Comparison of ENCODE assay signal across 19 cellular contexts in genomic region chr11:69828276-69828970, GRCh38. TPM values are rescaled to one million over a fixed set of nuclear protein-coding genes. Genes with fewer than 3 reads are reported as not detected.
DNase-seq lines count a peak whose midpoint lies in the region; ATAC-seq and TF ChIP-seq lines count a peak whose summit lies in the region.
"Had no signal": no experiment of that assay in that cellular context is flagged by ENCODE, and none has a peak within 500 bp of the region (broad histone marks: within the 10 kb centered on the region; RNA-seq: fewer than 3 reads in every experiment).

No MANE protein-coding gene starts in this region.

- H4K20me1 ChIP-seq in osteoblast (ENCODE audit: insufficient read depth, low read length) = no peaks in the 10 kb centered on the region

- intact Hi-C loops in left colon (cut with DNase I, micrococcal nuclease) = no loop called here

- in situ Hi-C loops in G401 (cut with HindIII; ENCODE audit: low sequenced_read_pairs) = no loop called here

- H3K27me3 ChIP-seq in osteoblast (ENCODE audit: insufficient read depth, low read length) = peaks cover 39% of the 10 kb centered on the region

- no peak overlapping the region for H3K27ac ChIP-seq in osteoblast (ENCODE audit: low read depth, low read length)
- H3K27ac ChIP-seq: HL-60, KMS-11 had no signal

- no peak overlapping the region for H3K4me2 ChIP-seq in osteoblast (ENCODE audit: insufficient read depth, low read length)
- H3K4me2 ChIP-seq: KMS-11 had no signal

- H3K9me3 ChIP-seq in osteoblast (ENCODE audit: low read depth, low read length) = no peaks in the 10 kb centered on the region

- ATAC-seq in left colon (peak; percentile 57), GM21447 (IDR thresholded peaks at IDR 0.05; ENCODE audit: unreplicated experiment) (no peak), GM18517 (IDR thresholded peaks at IDR 0.05; ENCODE audit: unreplicated experiment) (no peak), HG02678 (IDR thresholded peaks at IDR 0.05; ENCODE audit: unreplicated experiment) (no peak)
- ATAC-seq: PC-3 had no signal

- no peak overlapping the region for H3K4me3 ChIP-seq in osteoblast (ENCODE audit: insufficient read depth, low read length)

- H2AFZ ChIP-seq in osteoblast (ENCODE audit: low read length) = no peak overlapping the region

- no peak for TF ChIP-seq CTCF in osteoblast (IDR thresholded peaks at IDR 0.05; ENCODE audit: extremely low read depth, low read depth, low read length)

- no peaks in the 10 kb centered on the region for H3K36me3 ChIP-seq in osteoblast (ENCODE audit: insufficient read depth, low read length)

- DNase-seq in ELF-1 (ENCODE audit: low read depth, low spot score) = peak; percentile 48
- peak; percentile 57 for DNase-seq in NCI-H82 (lab: John Stamatoyannopoulos, UW)
- peak in 1 of 2 donors; percentile 24 for DNase-seq in left colon
- DNase-seq in osteoblast (ENCODE audit: insufficient read length, low spot score, missing footprints) = peak; percentile 59
- no peak for DNase-seq in G401 (ENCODE audit: low spot score)
- DNase-seq: ACHN; CD4-positive, alpha-beta memory T cell; NCI-H1092; NCI-H1694; NCI-H2107; NCI-H69; PC-3 had no signal

- no peaks in the 10 kb centered on the region for H3K4me1 ChIP-seq in osteoblast (ENCODE audit: insufficient read depth, low read length)

- H3K79me2 ChIP-seq in osteoblast (ENCODE audit: insufficient read depth, low read length) = no peaks in the 10 kb centered on the region

RNA-seq across cellular contexts. Expression of gene FGF3, which starts 9.2 kb away (rescaled TPM):
- total RNA-seq in left colon (not detected), osteoblast (not detected in 2 replicates)
- total RNA-seq in G401 (2014; rRNA removed; shearing (Covaris generic)) = not detected in 2 replicates
- total RNA-seq: B cell; CD4-positive, alpha-beta memory T cell; MCF 10A; PC-3 had no signal

RNA-seq across cellular contexts. Expression of gene FGF4, which starts 53.3 kb away (rescaled TPM):
- total RNA-seq in left colon (not detected), osteoblast (not detected in 2 replicates)
- total RNA-seq in G401 (2014; rRNA removed; shearing (Covaris generic)) = not detected in 2 replicates
- total RNA-seq: B cell; CD4-positive, alpha-beta memory T cell; MCF 10A; PC-3 had no signal
